ENCODE assay signal across 8 cellular contexts in the genomic region with DNA sequence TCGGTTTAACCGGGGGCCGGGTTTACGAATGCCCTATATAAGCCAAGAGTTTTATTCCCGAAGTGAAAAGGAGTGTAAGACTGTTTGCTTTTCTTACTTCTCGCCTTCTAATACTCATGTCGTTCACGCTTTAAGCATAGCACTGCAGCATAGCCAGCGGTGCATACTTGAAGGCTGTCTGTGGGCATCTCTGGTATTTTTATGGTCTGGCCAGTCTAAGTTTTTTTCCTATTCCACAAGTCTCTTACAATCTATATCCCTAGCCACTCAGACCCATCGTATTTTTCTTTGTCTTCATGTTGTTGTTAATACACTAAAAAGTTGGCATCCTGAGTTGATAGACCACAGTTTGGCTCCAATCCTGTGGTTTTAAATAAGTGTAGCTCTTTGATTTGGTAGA. TPM values are rescaled to one million over a fixed set of nuclear protein-coding genes. Genes with fewer than 3 reads are reported as not detected.
DNase-seq lines count a peak whose midpoint lies in the region; ATAC-seq and TF ChIP-seq lines count a peak whose summit lies in the region.

No MANE protein-coding gene starts in this region.

- no peaks in the 10 kb centered on the region for H3K27me3 ChIP-seq in HL-60 (ENCODE audit: insufficient read depth, poor library complexity, severe bottlenecking)
- no peaks in the 10 kb centered on the region; the same call in 1 of the 2 replicates for H3K27me3 ChIP-seq in iPS DF 6.9 (ENCODE audit: control insufficient read depth, insufficient read depth, low read length)

- H3K9me3 Mint-ChIP-seq in activated T-helper 2 cell treated with anti-CD3 and anti-CD28 coated beads, Interferon-gamma antibody, Interleukin-2, Interleukin-4, amounts not matched to agents 10 μg/mL and 5 μg/mL and 100 μg/mL, durations not matched to agents 14 hours and 24 hours and 36 hours = no peaks in the 10 kb centered on the region

- no peak for ATAC-seq in HG02852 (IDR thresholded peaks at IDR 0.05; ENCODE audit: unreplicated experiment)

- TF ChIP-seq CTCF in C4-2B (conservative IDR thresholded peaks at IDR 0.05) (no peak), HL-60 (IDR thresholded peaks at IDR 0.05; ENCODE audit: insufficient read depth, low read length) (no peak)

- H3K4me1 Mint-ChIP-seq in activated T-helper 2 cell treated with anti-CD3 and anti-CD28 coated beads, Interferon-gamma antibody, Interleukin-2, Interleukin-4, amounts not matched to agents 10 μg/mL and 5 μg/mL and 100 μg/mL, durations not matched to agents 14 hours and 24 hours and 36 hours (ENCODE audit: low read depth) = peaks cover 55% of the 10 kb centered on the region

- H3K4me1 ChIP-seq in iPS DF 6.9 (ENCODE audit: control insufficient read depth, insufficient read depth, low read length) = peaks cover 2% of the 10 kb centered on the region; the same call in 1 of the 2 replicates

- DNase-seq in HL-60 (ENCODE audit: low read depth in 1 of 2, low spot score in 1 of 2) (no peak), iPS DF 6.9 (ENCODE audit: low read depth, low spot score) (no peak), NCI-H1105 treated with DMSO at 0.1 percent for 48 hours (lab: John Stamatoyannopoulos, UW) (no peak), superior temporal gyrus (ENCODE audit: extremely low spot score) (no peak)
- DNase-seq in activated T-helper 2 cell treated with anti-CD3 and anti-CD28 coated beads, Interferon-gamma antibody, Interleukin-2, Interleukin-4, amounts not matched to agents 10 μg/mL and 5 μg/mL and 100 μg/mL, durations not matched to agents 14 hours and 24 hours and 36 hours (ENCODE audit: low spot score) = no peak

- H3K9me3 ChIP-seq in iPS DF 6.9 (ENCODE audit: control insufficient read depth, insufficient read depth, low read length) = no peaks in the 10 kb centered on the region

- no CpG with 5 or more reads among the region's 10 CpGs for WGBS in iPS DF 6.9 (ENCODE audit: insufficient coverage, insufficient read length)

- H3K27ac ChIP-seq in C4-2B (peak overlapping the region; percentile 84), HL-60 (replicated peaks) (peak overlapping the region; percentile 100), iPS DF 6.9 (ENCODE audit: low read length) (no peak overlapping the region), skin epidermis (peak overlapping the region in 19 of 21 experiments; percentile 65 to 94 (median 90))

- peak overlapping the region; percentile 96 for H3K4me3 Mint-ChIP-seq in activated T-helper 2 cell treated with anti-CD3 and anti-CD28 coated beads, Interferon-gamma antibody, Interleukin-2, Interleukin-4, amounts not matched to agents 10 μg/mL and 5 μg/mL and 100 μg/mL, durations not matched to agents 14 hours and 24 hours and 36 hours (ENCODE audit: low read depth)

- no peaks in the 10 kb centered on the region for H3K36me3 ChIP-seq in iPS DF 6.9 (ENCODE audit: control insufficient read depth, insufficient read depth, low read length)

- H3K27me3 Mint-ChIP-seq in activated T-helper 2 cell treated with anti-CD3 and anti-CD28 coated beads, Interferon-gamma antibody, Interleukin-2, Interleukin-4, amounts not matched to agents 10 μg/mL and 5 μg/mL and 100 μg/mL, durations not matched to agents 14 hours and 24 hours and 36 hours (ENCODE audit: low read depth) = no peaks in the 10 kb centered on the region

- intact Hi-C loops in activated T-helper 2 cell treated with anti-CD3 and anti-CD28 coated beads, Interferon-gamma antibody, Interleukin-2, Interleukin-4, amounts not matched to agents 10 μg/mL and 5 μg/mL and 100 μg/mL, durations not matched to agents 14 hours and 24 hours and 36 hours (cut with micrococcal nuclease) = loop anchor here (5.0 to 10.0 kb wide), 4 partner anchors 481 to 959 kb away; partner anchors contain the start of genes CD274 and RIC1

- H3K27ac Mint-ChIP-seq in activated T-helper 2 cell treated with anti-CD3 and anti-CD28 coated beads, Interferon-gamma antibody, Interleukin-2, Interleukin-4, amounts not matched to agents 10 μg/mL and 5 μg/mL and 100 μg/mL, durations not matched to agents 14 hours and 24 hours and 36 hours = peak overlapping the region; percentile 84

- H3K4me3 ChIP-seq in HL-60 (replicated peaks; ENCODE audit: insufficient read depth, low read length) (peak overlapping the region; percentile 56), iPS DF 6.9 (ENCODE audit: low read length) (peak overlapping the region; percentile 100; the same call in 1 of the 2 replicates), skin epidermis (peak overlapping the region; percentile 61 to 96 (median 83))

- peaks cover 42% of the 10 kb centered on the region for H3K36me3 Mint-ChIP-seq in activated T-helper 2 cell treated with anti-CD3 and anti-CD28 coated beads, Interferon-gamma antibody, Interleukin-2, Interleukin-4, amounts not matched to agents 10 μg/mL and 5 μg/mL and 100 μg/mL, durations not matched to agents 14 hours and 24 hours and 36 hours (ENCODE audit: low read depth)

RNA-seq across cellular contexts. Expression of gene UHRF2, which starts 1.3 kb away (rescaled TPM):
- 79.7 and 82.9 TPM in 2 replicates for total RNA-seq in activated T-helper 2 cell treated with anti-CD3 and anti-CD28 coated beads, Interferon-gamma antibody, Interleukin-2, Interleukin-4, amounts not matched to agents 10 μg/mL and 5 μg/mL and 100 μg/mL, durations not matched to agents 14 hours and 24 hours and 36 hours
